In genomic region chr11:10295056-10295901, GRCh38 we compare ENCODE assay signal across 8 cellular contexts. TPM values are rescaled to one million over a fixed set of nuclear protein-coding genes. Genes with fewer than 3 reads are reported as not detected.
A peak's percentile ranks its signal among the peaks of the same experiment; 100 is the strongest.
DNase-seq lines count a peak whose midpoint lies in the region; ATAC-seq and TF ChIP-seq lines count a peak whose summit lies in the region.

No MANE protein-coding gene starts in this region.

- H3K4me3 ChIP-seq in PC-9, result peak overlapping the region; percentile 72
- peak overlapping the region in 1 of 2 donors; percentile 59 for H3K4me3 ChIP-seq in esophagus (ENCODE audit: low read depth in 1 of 2, low read length in 2 of 2)
- peak overlapping the region; percentile 70 for H3K4me3 ChIP-seq in parathyroid adenoma (ENCODE audit: low read depth, low read length)

- H3K27me3 ChIP-seq in PC-9 (ENCODE audit: insufficient read depth, low read depth) (no peaks in the 10 kb centered on the region), esophagus (ENCODE audit: control insufficient read depth in 1 of 2, insufficient read depth in 2 of 2, low read length in 2 of 2) (no peaks in the 10 kb centered on the region), parathyroid adenoma (ENCODE audit: control insufficient read depth, insufficient read depth, low read length) (no peaks in the 10 kb centered on the region)

- peaks cover 21% of the 10 kb centered on the region; the same call in 1 of the 2 replicates for H3F3A ChIP-seq in PC-9 (ENCODE audit: insufficient read depth, low read depth)

- BruUV-seq in PC-9 (replicated peaks; lab: Mats Ljungman, UMichigan), result no TSS peak

- no peaks in the 10 kb centered on the region for H4K20me1 ChIP-seq in PC-9 (ENCODE audit: insufficient read depth)

- peak in 1 of 2 experiments; percentile 34 for DNase-seq in PC-9
- no peak for DNase-seq in NCI-H1930 (lab: John Stamatoyannopoulos, UW)
- no peak for DNase-seq in DMS53 (lab: John Stamatoyannopoulos, UW)
- no peak for DNase-seq in hypothalamus (lab: John Stamatoyannopoulos, UW)

- ATAC-seq in HG02623 (IDR thresholded peaks at IDR 0.05; ENCODE audit: unreplicated experiment), result no peak

- H3K4me1 ChIP-seq in ES-I3 (ENCODE audit: insufficient read depth, low read length) (peaks cover 16% of the 10 kb centered on the region), PC-9 (replicated peaks; ENCODE audit: insufficient read depth) (peaks cover 17% of the 10 kb centered on the region), esophagus (ENCODE audit: control insufficient read depth in 2 of 2, insufficient read depth in 2 of 2, low read length in 1 of 2) (no peaks in the 10 kb centered on the region), parathyroid adenoma (peaks cover 2% of the 10 kb centered on the region)

- peak overlapping the region; percentile 82; the same call in 1 of the 2 replicates for H2AFZ ChIP-seq in PC-9
- peak overlapping the region; percentile 86 for H2AFZ ChIP-seq in parathyroid adenoma

- peak overlapping the region; percentile 96 for H3K4me2 ChIP-seq in PC-9
- H3K4me2 ChIP-seq in parathyroid adenoma (ENCODE audit: low read length), result peak overlapping the region; percentile 72

- H3K36me3 ChIP-seq in ES-I3 (ENCODE audit: insufficient read depth, low read length), result no peaks in the 10 kb centered on the region
- 0 out of 2 replicates have a peak, but pooled peaks cover 8% of the 10 kb centered on the region for H3K36me3 ChIP-seq in PC-9 (ENCODE audit: low read depth)
- no peaks in the 10 kb centered on the region for H3K36me3 ChIP-seq in esophagus (ENCODE audit: control insufficient read depth in 2 of 2, insufficient read depth in 2 of 2, low read length in 1 of 2)
- no peaks in the 10 kb centered on the region for H3K36me3 ChIP-seq in parathyroid adenoma (ENCODE audit: control insufficient read depth, insufficient read depth, low read length)

- intact Hi-C loops in PC-9 (cut with micrococcal nuclease; ENCODE audit: unreplicated experiment), result no loop called here

- CTCF ChIA-PET in PC-9 (lab: Charles Lee), result interaction anchor here (0.7 kb wide), 1 partner anchor 59 kb away, joined by 3 read pairs; no protein-coding TSS in a partner anchor

- peaks cover 43% of the 10 kb centered on the region for H3K79me2 ChIP-seq in PC-9 (ENCODE audit: low read depth)
- peaks cover 9% of the 10 kb centered on the region for H3K79me2 ChIP-seq in parathyroid adenoma

- H3K9ac ChIP-seq in ES-I3 (ENCODE audit: low read depth, low read length) (peak overlapping the region; percentile 73), parathyroid adenoma (no peak overlapping the region)

- H3K9me3 ChIP-seq in ES-I3 (ENCODE audit: control insufficient read depth, insufficient read depth, low read length) (no peaks in the 10 kb centered on the region), PC-9 (ENCODE audit: insufficient read depth, low read depth) (no peaks in the 10 kb centered on the region), esophagus (ENCODE audit: control insufficient read depth in 2 of 2, insufficient read depth in 1 of 2, low read depth in 1 of 2, low read length in 1 of 2) (no peaks in the 10 kb centered on the region), parathyroid adenoma (ENCODE audit: control insufficient read depth, low read length) (no peaks in the 10 kb centered on the region)

- H3K27ac ChIP-seq in PC-9 (peak overlapping the region; percentile 74), esophagus (ENCODE audit: low read depth in 2 of 2, low read length in 1 of 2) (peak overlapping the region; percentile 17 to 89), parathyroid adenoma (peak overlapping the region; percentile 96)

- no peak for TF ChIP-seq CTCF in PC-9 (conservative IDR thresholded peaks at IDR 0.05)
- TF ChIP-seq CTCF in parathyroid adenoma (IDR thresholded peaks at IDR 0.05), result no peak

- H3K9me2 ChIP-seq in PC-9 (ENCODE audit: insufficient read depth), result no peaks in the 10 kb centered on the region

- POLR2A ChIA-PET in PC-9 (lab: Charles Lee; ENCODE audit: unreplicated experiment), result interaction anchor here (0.6 to 0.9 kb wide), 4 partner anchors 11 to 730 kb away, joined by 4 to 7 read pairs (median 4); no protein-coding TSS in a partner anchor

- 49 to 52% methylated on average over 10 of the region's 10 CpGs for WGBS in esophagus, 2 donors

RNA-seq across cellular contexts. Expression of gene SBF2, which starts 1.3 kb away (rescaled TPM):
- total RNA-seq in PC-9 (2021), result 16.4 and 18.6 TPM in 2 replicates
- 10 to 100 TPM in 1 of 2 donors, 1 to 10 TPM in 1; 8.5 to 12.1 TPM for polyA plus RNA-seq in esophagus

RNA-seq across cellular contexts. Expression of gene ADM, which starts 9.6 kb away (rescaled TPM):
- total RNA-seq in PC-9 (2021), result 21.9 and 22.5 TPM in 2 replicates
- polyA plus RNA-seq in esophagus, result 10 to 100 TPM; 33.9 to 52.1 TPM
